ENCODE assay signal across 8 cellular contexts in genomic region chr3:177197934-177198484, GRCh38. TPM values are rescaled to one million over a fixed set of nuclear protein-coding genes. Genes with fewer than 3 reads are reported as not detected.
DNase-seq lines count a peak whose midpoint lies in the region; ATAC-seq, FAIRE-seq and TF ChIP-seq lines count a peak whose summit lies in the region.

No MANE protein-coding gene starts in this region.

- ATAC-seq in naive B cell (ENCODE audit: low read depth in 2 of 2) (no peak), GM18498 (IDR thresholded peaks at IDR 0.05; ENCODE audit: unreplicated experiment) (no peak), HG02938 (IDR thresholded peaks at IDR 0.05; ENCODE audit: unreplicated experiment) (no peak), HG03139 (IDR thresholded peaks at IDR 0.05; ENCODE audit: unreplicated experiment) (no peak)

- H3K9me3 Mint-ChIP-seq in chondrocyte (ENCODE audit: low read depth) (no peaks in the 10 kb centered on the region), naive B cell (peaks cover 0 to 5% (median 0%) of the 10 kb centered on the region in 7 donors)

- no peaks in the 10 kb centered on the region for H3K9me3 ChIP-seq in ES-I3 (ENCODE audit: control insufficient read depth, insufficient read depth, low read length)

- peaks cover 16% of the 10 kb centered on the region for H3K4me1 ChIP-seq in ES-I3 (ENCODE audit: insufficient read depth, low read length)

- H3K27ac Mint-ChIP-seq in chondrocyte (ENCODE audit: unreplicated experiment) = peak overlapping the region; percentile 80
- peak overlapping the region; percentile 2 to 97 (median 48) for H3K27ac Mint-ChIP-seq in naive B cell

- H3K4me1 Mint-ChIP-seq in chondrocyte (ENCODE audit: low read depth) (peaks cover 48% of the 10 kb centered on the region), naive B cell (peaks cover 39 to 59% (median 52%) of the 10 kb centered on the region in 3 donors)

- peaks cover 2% of the 10 kb centered on the region for H3K36me3 Mint-ChIP-seq in chondrocyte (ENCODE audit: low read depth)
- no peaks in the 10 kb centered on the region for H3K36me3 Mint-ChIP-seq in naive B cell

- H3K36me3 ChIP-seq in ES-I3 (ENCODE audit: insufficient read depth, low read length) = 0 out of 2 replicates have a peak, but pooled peaks cover 3% of the 10 kb centered on the region

- H3K27me3 Mint-ChIP-seq in chondrocyte (ENCODE audit: low read depth) (no peaks in the 10 kb centered on the region), naive B cell (peaks cover 0 to 4% (median 0%) of the 10 kb centered on the region in 3 donors)

- FAIRE-seq in GM12892 (lab: Jason Lieb, UNC) = no peak

- H3K4me3 Mint-ChIP-seq in chondrocyte (ENCODE audit: unreplicated experiment) = peak overlapping the region; percentile 45
- H3K4me3 Mint-ChIP-seq in naive B cell = peak overlapping the region; percentile 58 to 86 (median 70)

- no peak for TF ChIP-seq POLR2A in GM12892 (IDR thresholded peaks at IDR 0.05; ENCODE audit: low read depth, low read length)

- peak overlapping the region; percentile 56 for H3K9ac ChIP-seq in ES-I3 (ENCODE audit: low read depth, low read length)

- DNase-seq in NCI-H1092 (lab: John Stamatoyannopoulos, UW) (peak; percentile 71), chondrocyte (ENCODE audit: low spot score) (no peak), naive B cell (no peak), GM12892 (ENCODE audit: insufficient read length) (no peak)

- TF ChIP-seq CTCF in chondrocyte (IDR thresholded peaks at IDR 0.05) = no peak

RNA-seq across cellular contexts. Expression of gene TBL1XR1, which starts 0.7 kb away (rescaled TPM):
- 225 to 372 TPM (median 357 TPM) in 3 replicates for total RNA-seq in chondrocyte
- polyA plus RNA-seq in naive B cell (ENCODE audit: low read depth in 6 of 6) = 10 to 100 TPM; 18.4 to 48.3 (median 33.2) TPM
- polyA plus RNA-seq in GM12892 (2012; ENCODE audit: missing spikeins) = 44.8 TPM
